Comparison of ENCODE assay signal across 8 cellular contexts in genomic region chr11:82927264-82927880, GRCh38. TPM values are rescaled to one million over a fixed set of nuclear protein-coding genes. Genes with fewer than 3 reads are reported as not detected.
DNase-seq lines count a peak whose midpoint lies in the region; ATAC-seq, FAIRE-seq and TF ChIP-seq lines count a peak whose summit lies in the region.

No MANE protein-coding gene starts in this region.

- no peaks in the 10 kb centered on the region for H3K36me3 Mint-ChIP-seq in nephron (ENCODE audit: low read depth)

- POLR2A ChIA-PET in AG04450 (lab: Yijun Ruan, JAX): no interaction called here

- H3K27me3 ChIP-seq in AG04450 (ENCODE audit: control insufficient read depth, insufficient read depth, low read length): no peaks in the 10 kb centered on the region

- no peaks in the 10 kb centered on the region for H3K9me3 Mint-ChIP-seq in nephron

- H3K27ac ChIP-seq in AG04450 (ENCODE audit: low read depth, low read length): no peak overlapping the region

- no peak overlapping the region for H3K27ac Mint-ChIP-seq in nephron

- FAIRE-seq in endometrium (lab: Jason Lieb, UNC): peak; percentile 89

- no peaks in the 10 kb centered on the region for H3K9me3 ChIP-seq in AG04450 (ENCODE audit: control insufficient read depth, insufficient read depth, low read length)

- CTCF ChIA-PET in AG04450 (lab: Charles Lee): interaction anchor here (0.6 to 1.8 kb wide), 23 partner anchors 10 to 889 kb away, joined by 3 to 7 read pairs (median 3); partner anchors contain the start of gene PRCP

- H3K4me1 Mint-ChIP-seq in nephron: no peaks in the 10 kb centered on the region

- ATAC-seq in SK-N-SH treated with all-trans-retinoic acid at 6 μM for 48 hours: peak; percentile 87

- no peaks in the 10 kb centered on the region for H3K27me3 Mint-ChIP-seq in nephron (ENCODE audit: low read depth)

- no peak overlapping the region for H3K4me3 ChIP-seq in AG04450 (ENCODE audit: low read depth, low read length)

- TF ChIP-seq CTCF in AG04450 (IDR thresholded peaks at IDR 0.05; ENCODE audit: low read depth, low read length) (peak; percentile 85), nephron (IDR thresholded peaks at IDR 0.05; ENCODE audit: unreplicated experiment in 3 of 3) (peak; percentile 79 to 84 (median 80))

- H3K4me3 Mint-ChIP-seq in nephron: no peak overlapping the region

- DNase-seq in AG04450 (ENCODE audit: low read depth, low spot score) (peak; percentile 24), GDM1 (lab: John Stamatoyannopoulos, UW) (peak; percentile 13), H4 (ENCODE audit: low spot score) (peak; percentile 38), M059J (ENCODE audit: low read depth) (peak; percentile 68), T1000 (lab: John Stamatoyannopoulos, UW) (no peak)

TF ChIP-seq in SK-N-SH treated with all-trans-retinoic acid at 6 μM for 48 hours, 23 proteins besides CTCF, POLR2A, EP300 and RAD21:
- TF ChIP-seq TCF4 (CRISPR knock-in tag; IDR thresholded peaks at IDR 0.05; ENCODE audit: borderline replicate concordance): no peak
- no peak for TF ChIP-seq GLIS3 (CRISPR knock-in tag; IDR thresholded peaks at IDR 0.05)
- no peak for TF ChIP-seq CSDC2 (CRISPR knock-in tag; IDR thresholded peaks at IDR 0.05)
- no peak for TF ChIP-seq ZFP3 (CRISPR knock-in tag; IDR thresholded peaks at IDR 0.05)
- no peak for TF ChIP-seq ARNTL (CRISPR knock-in tag; IDR thresholded peaks at IDR 0.05; ENCODE audit: borderline replicate concordance, low read depth)
- no peak for TF ChIP-seq POU6F1 (CRISPR knock-in tag; IDR thresholded peaks at IDR 0.05; ENCODE audit: borderline replicate concordance, low read depth)
- no peak for TF ChIP-seq ESRRG (CRISPR knock-in tag; IDR thresholded peaks at IDR 0.05)
- TF ChIP-seq ISL1 (CRISPR knock-in tag; IDR thresholded peaks at IDR 0.05): no peak
- no peak for TF ChIP-seq BACH2 (CRISPR knock-in tag; IDR thresholded peaks at IDR 0.05; ENCODE audit: borderline replicate concordance)
- no peak for TF ChIP-seq CREB5 (CRISPR knock-in tag; IDR thresholded peaks at IDR 0.05; ENCODE audit: low read depth)
- TF ChIP-seq PPARA (CRISPR knock-in tag; IDR thresholded peaks at IDR 0.05; ENCODE audit: borderline replicate concordance): no peak
- no peak for TF ChIP-seq ZFP30 (CRISPR knock-in tag; IDR thresholded peaks at IDR 0.05)
- TF ChIP-seq TSHZ2 (CRISPR knock-in tag; IDR thresholded peaks at IDR 0.05): no peak
- TF ChIP-seq ZC3H10 (CRISPR knock-in tag; IDR thresholded peaks at IDR 0.05): no peak
- no peak for TF ChIP-seq RARB (CRISPR knock-in tag; IDR thresholded peaks at IDR 0.05)
- TF ChIP-seq ZNF8 (CRISPR knock-in tag; IDR thresholded peaks at IDR 0.05): no peak
- TF ChIP-seq ZNF70 (CRISPR knock-in tag; IDR thresholded peaks at IDR 0.05): no peak

RNA-seq across cellular contexts. Expression of gene DDIAS, which starts 25.8 kb away (rescaled TPM):
- polyA plus RNA-seq in AG04450 (2011; rRNA removed): 1.5 and 2.9 TPM in 2 replicates
- 2.3 and 2.5 TPM in 2 replicates for polyA minus RNA-seq in AG04450 (2011; rRNA and poly(A)+ RNA removed)
- total RNA-seq in H4 (2014; rRNA removed; shearing (Covaris generic)): 12.2 and 18.7 TPM in 2 replicates
- total RNA-seq in M059J (2014; rRNA removed; shearing (Covaris generic)): 18.8 and 22.9 TPM in 2 replicates

RNA-seq across cellular contexts. Expression of gene PRCP, which starts 27.1 kb away (rescaled TPM):
- polyA plus RNA-seq in AG04450 (2011; rRNA removed): 128 and 157 TPM in 2 replicates
- polyA minus RNA-seq in AG04450 (2011; rRNA and poly(A)+ RNA removed): 32.4 and 53.9 TPM in 2 replicates
- total RNA-seq in H4 (2014; rRNA removed; shearing (Covaris generic)): 80.0 and 91.7 TPM in 2 replicates
- 64.6 and 89.6 TPM in 2 replicates for total RNA-seq in M059J (2014; rRNA removed; shearing (Covaris generic))
